9 cellular contexts compared by ENCODE assay signal in the genomic region with DNA sequence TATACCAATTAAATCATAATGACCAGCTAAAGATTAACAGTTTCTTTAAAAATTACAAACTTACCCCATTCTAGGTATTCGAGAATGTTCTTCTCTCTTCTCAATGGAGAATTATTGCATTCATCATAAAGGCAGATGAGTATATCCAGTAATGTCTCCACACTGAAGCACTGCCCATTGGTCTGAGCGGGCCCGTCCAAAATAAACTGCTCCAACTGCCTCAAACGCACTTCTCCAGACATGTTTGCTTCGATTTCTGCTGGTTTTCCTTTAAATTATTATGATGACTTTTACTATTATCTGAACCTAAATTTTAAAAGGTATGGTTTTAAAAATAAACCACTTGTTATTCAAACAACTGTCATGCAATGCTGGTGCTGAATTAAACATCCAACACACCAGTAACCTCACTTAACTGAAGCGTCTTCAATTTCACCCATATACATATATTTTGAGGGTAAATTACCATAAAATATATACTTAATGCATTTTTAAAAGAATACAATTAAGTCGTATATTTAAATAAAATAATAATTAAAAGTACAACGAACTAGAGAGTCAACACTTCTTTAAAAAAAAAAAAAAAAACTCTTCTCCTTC. TPM values are rescaled to one million over a fixed set of nuclear protein-coding genes. Genes with fewer than 3 reads are reported as not detected.
DNase-seq lines count a peak whose midpoint lies in the region; ATAC-seq, FAIRE-seq and TF ChIP-seq lines count a peak whose summit lies in the region.
"Had no signal": no experiment of that assay in that cellular context is flagged by ENCODE, and none has a peak within 500 bp of the region (broad histone marks: within the 10 kb centered on the region; RNA-seq: fewer than 3 reads in every experiment).

No MANE protein-coding gene starts in this region.

- no peaks in the 10 kb centered on the region for H3K9me2 ChIP-seq in hepatocyte (replicated peaks; ENCODE audit: insufficient read depth)

- intact Hi-C loops in A673 (cut with micrococcal nuclease; ENCODE audit: unreplicated experiment) = loop anchor here (5.0 to 10.0 kb wide), 2 partner anchors 80 to 118 kb away; no protein-coding TSS in a partner anchor

- peaks cover 47% of the 10 kb centered on the region for H3K27me3 Mint-ChIP-seq in activated CD8-positive, alpha-beta T cell treated with anti-CD3 and anti-CD28 coated beads, Interleukin-2, amount 10 ng/mL, durations not matched to agents 7 days and 5 days (ENCODE audit: low read depth)

- peak overlapping the region; percentile 56 for H3K4me3 Mint-ChIP-seq in activated CD8-positive, alpha-beta T cell treated with anti-CD3 and anti-CD28 coated beads, Interleukin-2, amount 10 ng/mL, durations not matched to agents 7 days and 5 days

- peaks cover 55% of the 10 kb centered on the region for H3K79me2 ChIP-seq in hepatocyte

- peaks cover 25% of the 10 kb centered on the region for H3K4me1 Mint-ChIP-seq in activated CD8-positive, alpha-beta T cell treated with anti-CD3 and anti-CD28 coated beads, Interleukin-2, amount 10 ng/mL, durations not matched to agents 7 days and 5 days (ENCODE audit: low read depth)

- FAIRE-seq in H54 (lab: Jason Lieb, UNC) = peak; percentile 67
- FAIRE-seq: islet of Langerhans had no signal

- no peak overlapping the region for H2AFZ ChIP-seq in hepatocyte

- H3K27ac ChIP-seq in A673 (ENCODE audit: low read depth, low read length, poor library complexity, severe bottlenecking) (peak overlapping the region; percentile 92), hepatocyte (peak overlapping the region; percentile 47)

- TF ChIP-seq POLR2A in H54 (IDR thresholded peaks at IDR 0.05; ENCODE audit: low read depth, low read length) = no peak

- no peaks in the 10 kb centered on the region for H3K36me3 ChIP-seq in A673 (ENCODE audit: insufficient read depth, low read length, poor library complexity, severe bottlenecking)
- no peaks in the 10 kb centered on the region for H3K36me3 ChIP-seq in hepatocyte (replicated peaks; ENCODE audit: insufficient read depth, low read depth)
- H3K36me3 ChIP-seq in skeletal muscle satellite cell (ENCODE audit: insufficient read depth, low read length) = no peaks in the 10 kb centered on the region

- TF ChIP-seq CTCF in A673 (conservative IDR thresholded peaks at IDR 0.05; ENCODE audit: low read depth, low read length) (no peak), hepatocyte (IDR thresholded peaks at IDR 0.05; ENCODE audit: poor library complexity) (no peak)

- H3K27me3 ChIP-seq in A673 (replicated peaks; ENCODE audit: insufficient read depth, low read depth, low read length, poor library complexity) (peaks cover 21% of the 10 kb centered on the region), hepatocyte (no peaks in the 10 kb centered on the region), skeletal muscle satellite cell (ENCODE audit: control insufficient read depth, insufficient read depth, low read length) (no peaks in the 10 kb centered on the region)

- H3K9me3 Mint-ChIP-seq in activated CD8-positive, alpha-beta T cell treated with anti-CD3 and anti-CD28 coated beads, Interleukin-2, amount 10 ng/mL, durations not matched to agents 7 days and 5 days (ENCODE audit: insufficient read depth) = no peaks in the 10 kb centered on the region

- ATAC-seq in activated CD8-positive, alpha-beta T cell treated with anti-CD3 and anti-CD28 coated beads, Interleukin-2, amount 10 ng/mL, durations not matched to agents 7 days and 5 days = no peak
- ATAC-seq in GM18511 (IDR thresholded peaks at IDR 0.05; ENCODE audit: unreplicated experiment) = no peak
- ATAC-seq in GM19351 (IDR thresholded peaks at IDR 0.05; ENCODE audit: unreplicated experiment) = no peak

- H3K4me1 ChIP-seq in A673 (ENCODE audit: insufficient read depth, low read length, poor library complexity, severe bottlenecking) (peaks cover 11% of the 10 kb centered on the region), hepatocyte (ENCODE audit: insufficient read depth) (peaks cover 5% of the 10 kb centered on the region), skeletal muscle satellite cell (ENCODE audit: control insufficient read depth, insufficient read depth, low read length) (peaks cover 15% of the 10 kb centered on the region)

- no peak overlapping the region for H3K27ac Mint-ChIP-seq in activated CD8-positive, alpha-beta T cell treated with anti-CD3 and anti-CD28 coated beads, Interleukin-2, amount 10 ng/mL, durations not matched to agents 7 days and 5 days

- POLR2A ChIA-PET in A673 (lab: Charles Lee; ENCODE audit: low non-redundant PET) = no interaction called here
- POLR2A ChIA-PET in activated CD8-positive, alpha-beta T cell treated with anti-CD3 and anti-CD28 coated beads, Interleukin-2, amount 10 ng/mL, durations not matched to agents 7 days and 5 days (lab: Charles Lee) = no interaction called here

- peak overlapping the region; percentile 91 for H3K9ac ChIP-seq in skeletal muscle satellite cell (ENCODE audit: low read depth, low read length)

- H3K4me3 ChIP-seq in A673 (ENCODE audit: low read depth, low read length, poor library complexity, severe bottlenecking) (peak overlapping the region; percentile 90), hepatocyte (peak overlapping the region; percentile 80), skeletal muscle satellite cell (ENCODE audit: low read length) (peak overlapping the region; percentile 86)

- WGBS in hepatocyte (ENCODE audit: low lambda C conversion rate, missing lambda C conversion rate) = 3% methylated on average over 8 of the region's 8 CpGs

- H4K20me1 ChIP-seq in hepatocyte (ENCODE audit: insufficient read depth, poor library complexity, severe bottlenecking) = peaks cover 39% of the 10 kb centered on the region

- no peaks in the 10 kb centered on the region for H3K36me3 Mint-ChIP-seq in activated CD8-positive, alpha-beta T cell treated with anti-CD3 and anti-CD28 coated beads, Interleukin-2, amount 10 ng/mL, durations not matched to agents 7 days and 5 days (ENCODE audit: low read depth)

- H3K9me3 ChIP-seq in A673 (ENCODE audit: low read depth, low read length, poor library complexity, severe bottlenecking) (no peaks in the 10 kb centered on the region), hepatocyte (ENCODE audit: low read depth) (no peaks in the 10 kb centered on the region), skeletal muscle satellite cell (replicated peaks; ENCODE audit: low read length) (no peaks in the 10 kb centered on the region)

- CTCF ChIA-PET in A673 (lab: Charles Lee) = no interaction called here
- CTCF ChIA-PET in activated CD8-positive, alpha-beta T cell treated with anti-CD3 and anti-CD28 coated beads, Interleukin-2, amount 10 ng/mL, durations not matched to agents 7 days and 5 days (lab: Charles Lee) = no interaction called here

- H3K4me2 ChIP-seq in hepatocyte (peak overlapping the region; percentile 79), skeletal muscle satellite cell (ENCODE audit: low read length) (peak overlapping the region; percentile 99)

- BruUV-seq in A673 (replicated peaks; lab: Mats Ljungman, UMichigan) = TSS peak; percentile 67

- DNase-seq in A673 (ENCODE audit: low spot score) (no peak), H54 (ENCODE audit: insufficient read length, low spot score) (no peak), hepatocyte (ENCODE audit: low spot score) (no peak), NCI-H187 treated with DMSO at 0.1 percent for 48 hours (lab: John Stamatoyannopoulos, UW) (no peak)
- DNase-seq in activated CD8-positive, alpha-beta T cell treated with anti-CD3 and anti-CD28 coated beads, Interleukin-2, amount 10 ng/mL, durations not matched to agents 7 days and 5 days = no peak

RNA-seq across cellular contexts. Expression of gene CDC42BPA, which starts 1.3 kb away (rescaled TPM):
- total RNA-seq in A673 (2021) (21.0 and 21.7 TPM in 2 replicates), hepatocyte (40.9 and 41.9 TPM in 2 replicates)
- under 1 TPM; 0.32 to 0.89 TPM for total RNA-seq in activated CD8-positive, alpha-beta T cell treated with anti-CD3 and anti-CD28 coated beads, Interleukin-2, amount 10 ng/mL, durations not matched to agents 7 days and 5 days
- 24.5 and 28.7 TPM in 2 replicates for polyA plus RNA-seq in hepatocyte
- 30.4 and 31.7 TPM in 2 replicates for total RNA-seq in skeletal muscle satellite cell (2012; rRNA removed)

Comparison
In these comparisons a context has a peak if more than half of its experiments do, and no peak if none do; other contexts are left out.
1. RNA of gene CDC42BPA, which starts 1.3 kb away (total RNA-seq): 40.9 to 41.9 TPM in hepatocyte and 21.0 to 21.7 TPM in A673; 0.32 to 0.89 TPM in activated CD8-positive, alpha-beta T cell treated with anti-CD3 and anti-CD28 coated beads, Interleukin-2, amount 10 ng/mL, durations not matched to agents 7 days and 5 days; every median in the first group is over 10 times any median in the second.
2. Peak in every context shown above with its lines, with median percentiles within 50 percentile points of each other: H3K4me3 ChIP-seq.